ENCODE assay signal across 15 cellular contexts in genomic region chr9:27471789-27472585, GRCh38. TPM values are rescaled to one million over a fixed set of nuclear protein-coding genes. Genes with fewer than 3 reads are reported as not detected.
DNase-seq lines count a peak whose midpoint lies in the region; ATAC-seq and TF ChIP-seq lines count a peak whose summit lies in the region.
"Had no signal": no experiment of that assay in that cellular context is flagged by ENCODE, and none has a peak within 500 bp of the region (broad histone marks: within the 10 kb centered on the region; RNA-seq: fewer than 3 reads in every experiment).

No MANE protein-coding gene starts in this region.

- no peaks in the 10 kb centered on the region for H3K9me3 ChIP-seq in SK-N-SH
- no peaks in the 10 kb centered on the region for H3K9me3 ChIP-seq in PC-9 (ENCODE audit: insufficient read depth, low read depth)
- H3K9me3 ChIP-seq: pancreas, upper lobe of left lung had no signal

- H3K4me3 ChIP-seq in SK-N-SH (ENCODE audit: low read depth in 2 of 2, low read length in 1 of 2), result no peak overlapping the region
- no peak overlapping the region for H3K4me3 ChIP-seq in fibroblast of the aortic adventitia (ENCODE audit: low read depth, low read length)
- no peak overlapping the region for H3K4me3 ChIP-seq in PC-9
- H3K4me3 ChIP-seq: pancreas, upper lobe of left lung had no signal

- peaks cover 0 to 13% of the 10 kb centered on the region in 2 experiments; a peak in 2 of 4 replicates for H3K4me1 ChIP-seq in SK-N-SH (ENCODE audit: control insufficient read depth in 1 of 2, insufficient read depth in 2 of 2, low read depth in 1 of 2, low read length in 1 of 2)
- H3K4me1 ChIP-seq in PC-9 (replicated peaks; ENCODE audit: insufficient read depth), result no peaks in the 10 kb centered on the region
- H3K4me1 ChIP-seq: pancreas had no signal

- CTCF ChIA-PET in SK-N-SH (lab: Yijun Ruan, JAX), result interaction anchor here (2.1 kb wide), 1 partner anchor 11 kb away, joined by 10 read pairs; no protein-coding TSS in a partner anchor
- CTCF ChIA-PET in PC-9 (lab: Charles Lee), result no interaction called here

- no peaks in the 10 kb centered on the region for H3K27me3 Mint-ChIP-seq in activated T-helper 17 cell treated with anti-CD3 and anti-CD28 coated beads, Interleukin-2, amount 50 U/mL, for 72 hours
- H3K27me3 Mint-ChIP-seq: activated naive CD4-positive, alpha-beta T cell treated with anti-CD3 and anti-CD28 coated beads, Interleukin-2, amount 50 U/mL, for 24 hours; memory B cell had no signal

- H3K9ac ChIP-seq in SK-N-SH, result no peak overlapping the region

- intact Hi-C loops in sciatic nerve (cut with DNase I), result no loop called here
- intact Hi-C loops in PC-9 (cut with micrococcal nuclease; ENCODE audit: unreplicated experiment), result no loop called here

- no peak for TF ChIP-seq EP300 in SK-N-SH (IDR thresholded peaks at IDR 0.05; ENCODE audit: borderline replicate concordance in 1 of 2, low read depth in 1 of 2, low read length in 1 of 2)

- BruUV-seq in PC-9 (replicated peaks; lab: Mats Ljungman, UMichigan), result no TSS peak

- H4K20me1 ChIP-seq in SK-N-SH (ENCODE audit: insufficient read depth), result no peaks in the 10 kb centered on the region
- no peaks in the 10 kb centered on the region for H4K20me1 ChIP-seq in PC-9 (ENCODE audit: insufficient read depth)

- 80% methylated on average over 8 of the region's 8 CpGs for WGBS in SK-N-SH (ENCODE audit: low lambda C conversion rate)

- H3K36me3 ChIP-seq in SK-N-SH (replicated peaks in 1 of 2; ENCODE audit: control insufficient read depth in 1 of 2, insufficient read depth in 2 of 2, low read length in 1 of 2), result no peaks in the 10 kb centered on the region
- H3K36me3 ChIP-seq in PC-9 (ENCODE audit: low read depth), result no peaks in the 10 kb centered on the region
- H3K36me3 ChIP-seq: pancreas, upper lobe of left lung had no signal

- H3K36me3 Mint-ChIP-seq in activated T-helper 17 cell treated with anti-CD3 and anti-CD28 coated beads, Interleukin-2, amount 50 U/mL, for 72 hours (ENCODE audit: low read depth), result no peaks in the 10 kb centered on the region
- H3K36me3 Mint-ChIP-seq: activated naive CD4-positive, alpha-beta T cell treated with anti-CD3 and anti-CD28 coated beads, Interleukin-2, amount 50 U/mL, for 24 hours had no signal

- TF ChIP-seq CTCF in SK-N-SH (IDR thresholded peaks at IDR 0.05) (no peak), fibroblast of the aortic adventitia (IDR thresholded peaks at IDR 0.05; ENCODE audit: insufficient read depth, low read length) (no peak), PC-9 (conservative IDR thresholded peaks at IDR 0.05) (no peak)

- H3K27ac ChIP-seq in SK-N-SH (ENCODE audit: low read depth in 2 of 2, low read length in 1 of 2) (peak overlapping the region in 1 of 2 experiments; percentile 60; a peak in 2 of 4 replicates), PC-9 (no peak overlapping the region)
- H3K27ac ChIP-seq: pancreas had no signal

- no peak overlapping the region for H3K4me3 Mint-ChIP-seq in activated T-helper 17 cell treated with anti-CD3 and anti-CD28 coated beads, Interleukin-2, amount 50 U/mL, for 72 hours
- H3K4me3 Mint-ChIP-seq: activated naive CD4-positive, alpha-beta T cell treated with anti-CD3 and anti-CD28 coated beads, Interleukin-2, amount 50 U/mL, for 24 hours; memory B cell had no signal

- TF ChIP-seq RAD21 in SK-N-SH (IDR thresholded peaks at IDR 0.05; ENCODE audit: low read length), result no peak

- no peaks in the 10 kb centered on the region for H3K9me3 Mint-ChIP-seq in activated T-helper 17 cell treated with anti-CD3 and anti-CD28 coated beads, Interleukin-2, amount 50 U/mL, for 72 hours
- H3K9me3 Mint-ChIP-seq: memory B cell had no signal

- H3K27ac Mint-ChIP-seq in activated T-helper 17 cell treated with anti-CD3 and anti-CD28 coated beads, Interleukin-2, amount 50 U/mL, for 72 hours, result no peak overlapping the region
- H3K27ac Mint-ChIP-seq: activated naive CD4-positive, alpha-beta T cell treated with anti-CD3 and anti-CD28 coated beads, Interleukin-2, amount 50 U/mL, for 24 hours; memory B cell had no signal

- H3F3A ChIP-seq in SK-N-SH (replicated peaks; ENCODE audit: insufficient read depth) (no peaks in the 10 kb centered on the region), PC-9 (ENCODE audit: insufficient read depth, low read depth) (no peaks in the 10 kb centered on the region)

- H3K79me2 ChIP-seq in SK-N-SH (ENCODE audit: insufficient read depth) (no peaks in the 10 kb centered on the region), PC-9 (ENCODE audit: low read depth) (no peaks in the 10 kb centered on the region)

- H3K4me2 ChIP-seq in SK-N-SH, result no peak overlapping the region
- H3K4me2 ChIP-seq in PC-9, result no peak overlapping the region

- peak; percentile 91 for DNase-seq in DMS 273 (lab: John Stamatoyannopoulos, UW; ENCODE audit: unreplicated experiment)
- no peak for DNase-seq in SK-N-SH
- peak; percentile 4 for DNase-seq in fibroblast of the aortic adventitia (ENCODE audit: low read depth)
- DNase-seq in sciatic nerve (ENCODE audit: low spot score), result no peak
- no peak for DNase-seq in NAMALWA (ENCODE audit: low spot score)
- DNase-seq in PC-9, result no peak
- DNase-seq: DMS53, NCI-H1092, pancreas, upper lobe of left lung had no signal

- ATAC-seq in sciatic nerve, result peak; percentile 80
- no peak for ATAC-seq in activated T-helper 17 cell treated with anti-CD3 and anti-CD28 coated beads, Interleukin-2, amount 50 U/mL, for 72 hours (replicated peaks)
- no peak for ATAC-seq in HG02840 (IDR thresholded peaks at IDR 0.05; ENCODE audit: low FRiP score, unreplicated experiment)

- H2AFZ ChIP-seq in SK-N-SH (ENCODE audit: low read depth), result no peak overlapping the region
- H2AFZ ChIP-seq in PC-9, result no peak overlapping the region

- H3K4me1 Mint-ChIP-seq in activated T-helper 17 cell treated with anti-CD3 and anti-CD28 coated beads, Interleukin-2, amount 50 U/mL, for 72 hours, result no peaks in the 10 kb centered on the region
- H3K4me1 Mint-ChIP-seq: activated naive CD4-positive, alpha-beta T cell treated with anti-CD3 and anti-CD28 coated beads, Interleukin-2, amount 50 U/mL, for 24 hours had no signal

- POLR2A ChIA-PET in SK-N-SH (lab: Yijun Ruan, JAX) (no interaction called here), PC-9 (lab: Charles Lee; ENCODE audit: unreplicated experiment) (no interaction called here)

- H3K9me2 ChIP-seq in SK-N-SH, result no peaks in the 10 kb centered on the region
- no peaks in the 10 kb centered on the region for H3K9me2 ChIP-seq in PC-9 (ENCODE audit: insufficient read depth)

- no peaks in the 10 kb centered on the region for H3K27me3 ChIP-seq in SK-N-SH (ENCODE audit: insufficient read depth)
- no peaks in the 10 kb centered on the region for H3K27me3 ChIP-seq in PC-9 (ENCODE audit: insufficient read depth, low read depth)
- H3K27me3 ChIP-seq: pancreas, upper lobe of left lung had no signal

TF ChIP-seq in SK-N-SH, 30 proteins besides CTCF, POLR2A, EP300 and RAD21:
- TF ChIP-seq FOXM1 (IDR thresholded peaks at IDR 0.05; ENCODE audit: low read depth) (no peak), CHD2 (IDR thresholded peaks at IDR 0.05; ENCODE audit: low read length, partially characterized antibody) (no peak), RFX5 (IDR thresholded peaks at IDR 0.05; ENCODE audit: low read length) (no peak), TCF12 (IDR thresholded peaks at IDR 0.05) (peak; percentile 41), MAX (IDR thresholded peaks at IDR 0.05; ENCODE audit: low read depth) (no peak), NFIC (IDR thresholded peaks at IDR 0.05; ENCODE audit: borderline replicate concordance) (peak; percentile 51; the same call in 1 of the 2 replicates), SMC3 (IDR thresholded peaks at IDR 0.05; ENCODE audit: low read depth, low read length) (no peak)
- TF ChIP-seq, protein P1, sequence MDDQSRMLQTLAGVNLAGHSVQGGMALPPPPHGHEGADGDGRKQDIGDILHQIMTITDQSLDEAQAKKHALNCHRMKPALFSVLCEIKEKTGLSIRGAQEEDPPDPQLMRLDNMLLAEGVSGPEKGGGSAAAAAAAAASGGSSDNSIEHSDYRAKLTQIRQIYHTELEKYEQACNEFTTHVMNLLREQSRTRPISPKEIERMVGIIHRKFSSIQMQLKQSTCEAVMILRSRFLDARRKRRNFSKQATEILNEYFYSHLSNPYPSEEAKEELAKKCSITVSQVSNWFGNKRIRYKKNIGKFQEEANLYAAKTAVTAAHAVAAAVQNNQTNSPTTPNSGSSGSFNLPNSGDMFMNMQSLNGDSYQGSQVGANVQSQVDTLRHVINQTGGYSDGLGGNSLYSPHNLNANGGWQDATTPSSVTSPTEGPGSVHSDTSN (IDR thresholded peaks at IDR 0.05), result peak; percentile 19; the same call in 1 of the 2 replicates
- TF ChIP-seq, protein P2, sequence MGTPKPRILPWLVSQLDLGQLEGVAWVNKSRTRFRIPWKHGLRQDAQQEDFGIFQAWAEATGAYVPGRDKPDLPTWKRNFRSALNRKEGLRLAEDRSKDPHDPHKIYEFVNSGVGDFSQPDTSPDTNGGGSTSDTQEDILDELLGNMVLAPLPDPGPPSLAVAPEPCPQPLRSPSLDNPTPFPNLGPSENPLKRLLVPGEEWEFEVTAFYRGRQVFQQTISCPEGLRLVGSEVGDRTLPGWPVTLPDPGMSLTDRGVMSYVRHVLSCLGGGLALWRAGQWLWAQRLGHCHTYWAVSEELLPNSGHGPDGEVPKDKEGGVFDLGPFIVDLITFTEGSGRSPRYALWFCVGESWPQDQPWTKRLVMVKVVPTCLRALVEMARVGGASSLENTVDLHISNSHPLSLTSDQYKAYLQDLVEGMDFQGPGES (IDR thresholded peaks at IDR 0.05; ENCODE audit: low read depth, low read length), result no peak

RNA-seq across cellular contexts. Expression of gene IFNK, which starts 52.1 kb away (rescaled TPM):
- polyA plus RNA-seq in SK-N-SH (2012; rRNA removed), result not detected in 2 replicates
- polyA plus RNA-seq in SK-N-SH (2012; cell fraction: cytosol; rRNA removed), result not detected in 2 replicates
- polyA plus RNA-seq in SK-N-SH (2012; cell fraction: nucleus; rRNA removed), result not detected in 2 replicates
- total RNA-seq in fibroblast of the aortic adventitia (ENCODE audit: low replicate concordance), result not detected in 2 replicates
- total RNA-seq in sciatic nerve, result not detected
- not detected for total RNA-seq in activated T-helper 17 cell treated with anti-CD3 and anti-CD28 coated beads, Interleukin-2, amount 50 U/mL, for 72 hours
- total RNA-seq in PC-9 (2021), result not detected in 2 replicates
- total RNA-seq: pancreas, upper lobe of left lung had no signal
- polyA plus RNA-seq: esophagus, pancreas had no signal

RNA-seq across cellular contexts. Expression of gene MOB3B, which starts 57.6 kb away (rescaled TPM):
- 0.90 and 1.2 TPM in 2 replicates for polyA plus RNA-seq in SK-N-SH (2012; rRNA removed)
- polyA plus RNA-seq in SK-N-SH (2012; cell fraction: cytosol; rRNA removed), result 1.1 TPM in 2 replicates
- 0.63 and 1.0 TPM in 2 replicates for polyA plus RNA-seq in SK-N-SH (2012; cell fraction: nucleus; rRNA removed)
- total RNA-seq in fibroblast of the aortic adventitia (ENCODE audit: low replicate concordance), result under 0.01 and 0.25 TPM in 2 replicates
- total RNA-seq in sciatic nerve, result 14.9 TPM
- under 1 TPM; 0.17 to 0.24 TPM for total RNA-seq in activated T-helper 17 cell treated with anti-CD3 and anti-CD28 coated beads, Interleukin-2, amount 50 U/mL, for 72 hours
- 2.7 and 4.4 TPM in 2 replicates for total RNA-seq in PC-9 (2021)

Comparison
In these comparisons a context has a peak if more than half of its experiments do, and no peak if none do; other contexts are left out.
1. DNase-seq: peak in DMS 273 (single experiment) and fibroblast of the aortic adventitia (single experiment); none in SK-N-SH (single experiment), sciatic nerve (single experiment), NAMALWA (single experiment) and PC-9 (0 of 2).